ENCODE assay signal across 18 cellular contexts in the genomic region with DNA sequence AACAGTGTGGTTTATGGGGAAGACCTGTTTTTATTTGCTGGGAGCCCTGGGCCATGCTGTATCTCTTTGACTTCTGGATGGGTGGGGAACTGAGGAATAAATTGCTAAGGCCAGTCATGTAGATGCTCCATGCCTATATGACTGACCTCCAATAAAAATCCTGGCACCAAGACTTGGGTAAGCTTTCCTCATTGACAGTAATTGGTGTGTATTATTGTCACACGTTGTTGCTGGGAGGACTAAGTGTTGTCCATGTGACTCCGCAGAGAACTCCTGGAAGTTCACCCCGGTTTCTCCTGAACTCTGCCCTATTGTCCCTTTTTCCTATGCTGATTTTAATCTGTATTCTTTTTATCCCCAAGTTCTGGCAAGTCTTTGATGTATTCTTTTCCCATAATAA. TPM values are rescaled to one million over a fixed set of nuclear protein-coding genes. Genes with fewer than 3 reads are reported as not detected.
DNase-seq lines count a peak whose midpoint lies in the region; ATAC-seq, FAIRE-seq and TF ChIP-seq lines count a peak whose summit lies in the region.
"Had no signal": no experiment of that assay in that cellular context is flagged by ENCODE, and none has a peak within 500 bp of the region (broad histone marks: within the 10 kb centered on the region; RNA-seq: fewer than 3 reads in every experiment).

No MANE protein-coding gene starts in this region.

- peak overlapping the region; percentile 18 to 71 (median 50) for H3K4me3 ChIP-seq in dorsolateral prefrontal cortex
- H3K4me3 ChIP-seq: A549, K562, PC-9 had no signal

- DNase-seq in HTR-8/SVneo (ENCODE audit: insufficient read length, low spot score) (no peak), dorsolateral prefrontal cortex (no peak), pons (ENCODE audit: low spot score) (peak; percentile 28), substantia nigra (lab: John Stamatoyannopoulos, UW) (no peak), hepatic stellate cell (ENCODE audit: low spot score) (no peak), NOMO-1 treated with DMSO at 0.1 percent for 48 hours (lab: John Stamatoyannopoulos, UW; ENCODE audit: unreplicated experiment) (no peak), ureter (ENCODE audit: low spot score) (no peak)
- DNase-seq: COR-L47, DMS53, NCI-H146, NCI-H2081 treated with DMSO at 0.1 percent for 48 hours, NCI-H526 treated with DMSO at 0.1 percent for 48 hours, PC-9 had no signal

- no peak for TF ChIP-seq CTCF in dorsolateral prefrontal cortex (IDR thresholded peaks at IDR 0.05 in 54 of 56, conservative IDR thresholded peaks at IDR 0.05 in 2 of 56; ENCODE audit: low read depth in 1 of 56, partially characterized antibody in 56 of 56)

- intact Hi-C loops in dorsolateral prefrontal cortex (cut with DNase I): loop anchor here in 1 of 2 donors (5.0 kb wide), 1 partner anchor 34 kb away; a partner anchor contains a TSS

- peak overlapping the region in 58 of 59 donors; percentile 16 to 93 (median 84) for H3K27ac ChIP-seq in dorsolateral prefrontal cortex
- peak overlapping the region; percentile 58 for H3K27ac ChIP-seq in substantia nigra (ENCODE audit: low read depth, low read length, poor library complexity, severe bottlenecking)
- H3K27ac ChIP-seq: A549, HL-60, PC-9 had no signal

- peak; percentile 44 for FAIRE-seq in HTR-8/SVneo (lab: Jason Lieb, UNC)
- FAIRE-seq: A549, GM18507, K562 had no signal

- ATAC-seq in GM18498 (IDR thresholded peaks at IDR 0.05; ENCODE audit: unreplicated experiment): no peak
- ATAC-seq: A549, K562 had no signal

- H3K27me3 ChIP-seq in dorsolateral prefrontal cortex: no peaks in the 10 kb centered on the region

RNA-seq across cellular contexts. Expression of a gene that starts 33.4 kb away (rescaled TPM):
- total RNA-seq in dorsolateral prefrontal cortex: 100 to 1,000 TPM; 223 to 385 (median 299) TPM
- 245 TPM for total RNA-seq in ureter

RNA-seq across cellular contexts. Expression of a gene that starts 50.5 kb away (rescaled TPM):
- total RNA-seq in dorsolateral prefrontal cortex (10 to 100 TPM; 13.4 to 31.5 (median 21.3) TPM), ureter (20.2 TPM)
